ENCODE assay signal across 9 cellular contexts in the genomic region with DNA sequence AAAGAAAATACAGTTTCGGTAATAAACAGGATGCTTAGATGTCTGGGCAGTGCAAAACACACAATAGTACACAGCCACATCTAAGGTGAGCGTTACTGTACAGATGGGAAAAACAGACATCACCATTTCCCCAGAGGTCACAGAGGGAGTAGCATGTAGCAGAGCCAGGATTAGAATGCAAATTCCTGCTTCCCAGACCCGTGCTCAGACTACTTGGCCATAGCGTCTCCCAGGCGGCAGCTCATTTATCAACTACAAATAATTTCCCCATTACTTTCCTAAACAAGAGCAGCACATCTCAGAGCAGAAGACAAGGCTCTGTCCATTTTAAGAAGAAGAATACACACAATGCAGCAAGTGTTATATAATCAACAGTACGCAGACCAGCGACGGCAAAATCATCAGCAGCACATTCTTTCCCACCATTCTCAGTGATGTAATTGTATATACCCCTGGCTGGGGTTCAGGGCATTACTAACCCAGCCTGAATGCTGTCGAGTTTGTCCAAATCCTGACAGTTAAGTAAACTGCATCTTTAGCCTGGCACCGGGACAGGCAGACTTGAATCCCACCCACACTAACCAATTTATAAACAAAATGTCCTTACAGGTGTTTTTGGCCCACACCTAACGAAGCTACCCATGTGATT.
DNase-seq lines count a peak whose midpoint lies in the region; ATAC-seq and TF ChIP-seq lines count a peak whose summit lies in the region.
"Had no signal": no experiment of that assay in that cellular context is flagged by ENCODE, and none has a peak within 500 bp of the region (broad histone marks: within the 10 kb centered on the region; RNA-seq: fewer than 3 reads in every experiment).

No MANE protein-coding gene starts in this region.

- peak; percentile 33 for DNase-seq in NCI-H774 (lab: John Stamatoyannopoulos, UW)
- DNase-seq in globus pallidus (ENCODE audit: low spot score): peak; percentile 57
- no peak for DNase-seq in sciatic nerve (ENCODE audit: low spot score)
- no peak for DNase-seq in T1000 (lab: John Stamatoyannopoulos, UW)
- DNase-seq: gastrocnemius medialis had no signal

- TF ChIP-seq CTCF in GM12872 (IDR thresholded peaks at IDR 0.05; ENCODE audit: insufficient read depth, low read depth, low read length): 0 out of 3 replicates have a peak, but pooled peaks have one; percentile 14

- ATAC-seq in sciatic nerve (peak; percentile 80), HG02885 (IDR thresholded peaks at IDR 0.05; ENCODE audit: poor library complexity, unreplicated experiment) (no peak), HG02870 (IDR thresholded peaks at IDR 0.05; ENCODE audit: unreplicated experiment) (no peak), GM21619 (IDR thresholded peaks at IDR 0.05; ENCODE audit: unreplicated experiment) (no peak)

- intact Hi-C loops in sciatic nerve (cut with DNase I): no loop called here

Comparison
In these comparisons a context has a peak if more than half of its experiments do, and no peak if none do; other contexts are left out.
1. DNase-seq: peak in NCI-H774 (single experiment) and globus pallidus (single experiment); none in sciatic nerve (single experiment) and T1000 (single experiment).